In the genomic region with DNA sequence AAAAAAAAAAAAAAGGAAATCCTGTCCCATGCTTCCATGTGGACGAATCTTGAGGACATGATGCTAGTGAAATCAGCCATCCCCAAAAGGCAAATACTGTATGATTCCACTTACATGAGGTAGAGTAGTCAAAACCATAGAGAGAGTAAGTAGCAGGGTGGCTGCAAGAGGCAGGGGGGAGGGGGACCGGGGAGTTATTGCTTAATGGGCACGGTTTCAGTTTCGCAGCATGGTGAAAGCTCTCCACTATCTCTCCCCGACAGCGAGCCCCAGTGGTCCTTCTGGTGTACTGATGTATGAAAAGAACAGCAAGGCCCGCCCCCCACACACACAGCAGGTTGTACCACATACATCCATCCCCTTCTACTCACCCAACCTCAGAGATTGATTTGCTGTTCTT, we compare ENCODE assay signal across 8 cellular contexts. TPM values are rescaled to one million over a fixed set of nuclear protein-coding genes. Genes with fewer than 3 reads are reported as not detected.
A peak's percentile ranks its signal among the peaks of the same experiment; 100 is the strongest.
DNase-seq lines count a peak whose midpoint lies in the region; TF ChIP-seq lines count a peak whose summit lies in the region.

No MANE protein-coding gene starts in this region.

- no peaks in the 10 kb centered on the region for H3K36me3 Mint-ChIP-seq in Calu3 (ENCODE audit: insufficient read depth, unreplicated experiment)

- intact Hi-C loops in transverse colon (cut with DNase I; ENCODE audit: low total_unique reads), result no loop called here
- intact Hi-C loops in Calu3 (cut with micrococcal nuclease; ENCODE audit: unreplicated experiment), result no loop called here

- H3K27ac ChIP-seq in HEK293 (ENCODE audit: extremely low read depth, low read depth, low read length) (no peak overlapping the region), neutrophil (peak overlapping the region; percentile 76), transverse colon (no peak overlapping the region)

- POLR2A ChIA-PET in HEK293 (lab: Yijun Ruan, JAX), result no interaction called here

- H3K4me3 ChIP-seq in HEK293 (ENCODE audit: low read depth, low read length) (no peak overlapping the region), neutrophil (ENCODE audit: low read depth in 1 of 2, low read length in 1 of 2) (peak overlapping the region; percentile 27 to 44), transverse colon (no peak overlapping the region)

- H3K27me3 ChIP-seq in neutrophil (no peaks in the 10 kb centered on the region), transverse colon (no peaks in the 10 kb centered on the region)

- TF ChIP-seq CTCF in GM12874 (IDR thresholded peaks at IDR 0.05; ENCODE audit: insufficient read depth, low read depth, low read length) (peak; percentile 81), HEK293 (tag by site-specific recombination; IDR thresholded peaks at IDR 0.05) (no peak), neutrophil (IDR thresholded peaks at IDR 0.05) (peak; percentile 88), transverse colon (IDR thresholded peaks at IDR 0.05) (peak in 3 of 5 experiments; percentile 18 to 42 (median 26)), Calu3 (IDR thresholded peaks at IDR 0.05; ENCODE audit: unreplicated experiment) (no peak)

- H3K9me3 ChIP-seq in HEK293 (ENCODE audit: control insufficient read depth, insufficient read depth, low read depth, low read length) (no peaks in the 10 kb centered on the region), neutrophil (no peaks in the 10 kb centered on the region), transverse colon (no peaks in the 10 kb centered on the region)

- no peak overlapping the region for H3K27ac Mint-ChIP-seq in Calu3 (ENCODE audit: unreplicated experiment)

- no peaks in the 10 kb centered on the region for H3K4me1 ChIP-seq in HEK293 (ENCODE audit: control insufficient read depth, insufficient read depth, low read length)
- peaks cover 11% of the 10 kb centered on the region in 2 experiments for H3K4me1 ChIP-seq in neutrophil (ENCODE audit: control insufficient read depth in 1 of 2, insufficient read depth in 1 of 2, low read depth in 1 of 2, low read length in 1 of 2)
- no peaks in the 10 kb centered on the region for H3K4me1 ChIP-seq in transverse colon

- H3K9me3 Mint-ChIP-seq in Calu3 (ENCODE audit: low read depth, unreplicated experiment), result no peaks in the 10 kb centered on the region

- TF ChIP-seq POLR2A in transverse colon (IDR thresholded peaks at IDR 0.05), result no peak

- H3K36me3 ChIP-seq in HEK293 (ENCODE audit: control insufficient read depth in 2 of 2, insufficient read depth in 1 of 2, low read length in 2 of 2) (peaks cover 0 to 6% of the 10 kb centered on the region in 2 experiments; a peak in 1 of 3 replicates), neutrophil (peaks cover 40% of the 10 kb centered on the region), transverse colon (peaks cover 0 to 9% (median 3%) of the 10 kb centered on the region in 4 donors)

- H3K4me1 Mint-ChIP-seq in Calu3 (ENCODE audit: low read depth, unreplicated experiment), result no peaks in the 10 kb centered on the region

- in situ Hi-C loops in transverse colon (cut with MboI; ENCODE audit: low pct_ligation_motif_present in 1 of 4, low pct_unique_long_range_greater_than_20kb in 1 of 4, low sequenced_read_pairs in 3 of 4), result no loop called here

- TF ChIP-seq EP300 in transverse colon (IDR thresholded peaks at IDR 0.05; ENCODE audit: low read depth), result no peak

- peak; percentile 46 for DNase-seq in NCI-H128 (lab: John Stamatoyannopoulos, UW; ENCODE audit: unreplicated experiment)
- peak; percentile 40 to 42 for DNase-seq in activated CD4-positive, alpha-beta T cell treated with anti-CD3 and anti-CD28 coated beads for 24 hours (ENCODE audit: low read depth in 2 of 2)
- peak; percentile 22 for DNase-seq in effector CD4-positive, alpha-beta T cell
- DNase-seq in transverse colon, result peak; percentile 77
- DNase-seq in Calu3, result no peak

- BruUV-seq in Calu3 (replicated peaks; lab: Mats Ljungman, UMichigan), result no TSS peak

- no peak overlapping the region for H3K4me3 Mint-ChIP-seq in Calu3 (ENCODE audit: low read depth, unreplicated experiment)

- CTCF ChIA-PET in HEK293 (lab: Yijun Ruan, JAX) (no interaction called here), Calu3 (lab: Charles Lee) (no interaction called here)

- 44 to 48% methylated on average over 6 to 7 of the region's 7 CpGs for WGBS in transverse colon (ENCODE audit: low coverage in 1 of 2), 2 donors

- no peaks in the 10 kb centered on the region for H3K27me3 Mint-ChIP-seq in Calu3 (ENCODE audit: unreplicated experiment)

TF ChIP-seq in HEK293, 187 proteins besides CTCF, POLR2A, EP300 and RAD21:
- TF ChIP-seq, protein P1, sequence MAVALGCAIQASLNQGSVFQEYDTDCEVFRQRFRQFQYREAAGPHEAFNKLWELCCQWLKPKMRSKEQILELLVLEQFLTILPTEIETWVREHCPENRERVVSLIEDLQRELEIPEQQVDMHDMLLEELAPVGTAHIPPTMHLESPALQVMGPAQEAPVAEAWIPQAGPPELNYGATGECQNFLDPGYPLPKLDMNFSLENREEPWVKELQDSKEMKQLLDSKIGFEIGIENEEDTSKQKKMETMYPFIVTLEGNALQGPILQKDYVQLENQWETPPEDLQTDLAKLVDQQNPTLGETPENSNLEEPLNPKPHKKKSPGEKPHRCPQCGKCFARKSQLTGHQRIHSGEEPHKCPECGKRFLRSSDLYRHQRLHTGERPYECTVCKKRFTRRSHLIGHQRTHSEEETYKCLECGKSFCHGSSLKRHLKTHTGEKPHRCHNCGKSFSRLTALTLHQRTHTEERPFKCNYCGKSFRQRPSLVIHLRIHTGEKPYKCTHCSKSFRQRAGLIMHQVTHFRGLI (tag by site-specific recombination; IDR thresholded peaks at IDR 0.05), result no peak
- peak; percentile 72 for TF ChIP-seq ZIC2 (tag by site-specific recombination; IDR thresholded peaks at IDR 0.05)
- peak; percentile 24; the same call in 1 of the 2 replicates for TF ChIP-seq ZNF266 (tag by site-specific recombination; IDR thresholded peaks at IDR 0.05; ENCODE audit: low read depth)
- TF ChIP-seq, protein P2, sequence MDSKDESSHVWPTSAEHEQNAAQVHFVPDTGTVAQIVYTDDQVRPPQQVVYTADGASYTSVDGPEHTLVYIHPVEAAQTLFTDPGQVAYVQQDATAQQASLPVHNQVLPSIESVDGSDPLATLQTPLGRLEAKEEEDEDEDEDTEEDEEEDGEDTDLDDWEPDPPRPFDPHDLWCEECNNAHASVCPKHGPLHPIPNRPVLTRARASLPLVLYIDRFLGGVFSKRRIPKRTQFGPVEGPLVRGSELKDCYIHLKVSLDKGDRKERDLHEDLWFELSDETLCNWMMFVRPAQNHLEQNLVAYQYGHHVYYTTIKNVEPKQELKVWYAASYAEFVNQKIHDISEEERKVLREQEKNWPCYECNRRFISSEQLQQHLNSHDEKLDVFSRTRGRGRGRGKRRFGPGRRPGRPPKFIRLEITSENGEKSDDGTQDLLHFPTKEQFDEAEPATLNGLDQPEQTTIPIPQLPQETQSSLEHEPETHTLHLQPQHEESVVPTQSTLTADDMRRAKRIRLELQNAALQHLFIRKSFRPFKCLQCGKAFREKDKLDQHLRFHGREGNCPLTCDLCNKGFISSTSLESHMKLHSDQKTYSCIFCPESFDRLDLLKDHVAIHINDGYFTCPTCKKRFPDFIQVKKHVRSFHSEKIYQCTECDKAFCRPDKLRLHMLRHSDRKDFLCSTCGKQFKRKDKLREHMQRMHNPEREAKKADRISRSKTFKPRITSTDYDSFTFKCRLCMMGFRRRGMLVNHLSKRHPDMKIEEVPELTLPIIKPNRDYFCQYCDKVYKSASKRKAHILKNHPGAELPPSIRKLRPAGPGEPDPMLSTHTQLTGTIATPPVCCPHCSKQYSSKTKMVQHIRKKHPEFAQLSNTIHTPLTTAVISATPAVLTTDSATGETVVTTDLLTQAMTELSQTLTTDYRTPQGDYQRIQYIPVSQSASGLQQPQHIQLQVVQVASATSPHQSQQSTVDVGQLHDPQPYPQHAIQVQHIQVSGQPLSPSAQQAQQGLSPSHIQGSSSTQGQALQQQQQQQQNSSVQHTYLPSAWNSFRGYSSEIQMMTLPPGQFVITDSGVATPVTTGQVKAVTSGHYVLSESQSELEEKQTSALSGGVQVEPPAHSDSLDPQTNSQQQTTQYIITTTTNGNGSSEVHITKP (tag by site-specific recombination; IDR thresholded peaks at IDR 0.05), result peak; percentile 47; the same call in 1 of the 2 replicates
- TF ChIP-seq ZNF391 (tag by site-specific recombination; IDR thresholded peaks at IDR 0.05; ENCODE audit: borderline replicate concordance, low read depth), result no peak
- TF ChIP-seq, protein P3, sequence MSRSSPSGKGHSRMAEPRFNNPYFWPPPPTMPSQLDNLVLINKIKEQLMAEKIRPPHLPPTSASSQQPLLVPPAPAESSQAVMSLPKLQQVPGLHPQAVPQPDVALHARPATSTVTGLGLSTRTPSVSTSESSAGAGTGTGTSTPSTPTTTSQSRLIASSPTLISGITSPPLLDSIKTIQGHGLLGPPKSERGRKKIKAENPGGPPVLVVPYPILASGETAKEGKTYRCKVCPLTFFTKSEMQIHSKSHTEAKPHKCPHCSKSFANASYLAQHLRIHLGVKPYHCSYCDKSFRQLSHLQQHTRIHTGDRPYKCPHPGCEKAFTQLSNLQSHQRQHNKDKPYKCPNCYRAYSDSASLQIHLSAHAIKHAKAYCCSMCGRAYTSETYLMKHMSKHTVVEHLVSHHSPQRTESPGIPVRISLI (tag by site-specific recombination; IDR thresholded peaks at IDR 0.05), result no peak
- 0 out of 2 replicates have a peak, but pooled peaks have one; percentile 14 for TF ChIP-seq ZNF341 (tag by site-specific recombination; IDR thresholded peaks at IDR 0.05; ENCODE audit: low read depth)
- TF ChIP-seq MZF1 (tag by site-specific recombination; IDR thresholded peaks at IDR 0.05; ENCODE audit: borderline replicate concordance), result peak; percentile 53; the same call in 1 of the 2 replicates
- TF ChIP-seq ZNF76 (tag by site-specific recombination; IDR thresholded peaks at IDR 0.05; ENCODE audit: borderline replicate concordance, low read depth), result no peak
- peak; percentile 48 for TF ChIP-seq ZNF654 (tag by site-specific recombination; IDR thresholded peaks at IDR 0.05; ENCODE audit: low read depth)

RNA-seq across cellular contexts. Expression of a gene that starts 32.8 kb away (rescaled TPM):
- total RNA-seq in transverse colon (10 to 100 TPM; 12.4 to 18.3 (median 15.6) TPM), Calu3 (2022) (11.7 and 12.0 TPM in 2 replicates)

RNA-seq across cellular contexts. Expression of a gene that starts 58.9 kb away (rescaled TPM):
- total RNA-seq in transverse colon (10 to 100 TPM in 3 of 4 donors, 1 to 10 TPM in 1; 3.6 to 21.3 (median 16.5) TPM), Calu3 (2022) (81.2 and 90.6 TPM in 2 replicates)

Comparison
In these comparisons a context has a peak if more than half of its experiments do, and no peak if none do; other contexts are left out.
1. CTCF ChIP-seq: peak in GM12874 (single experiment), neutrophil (single experiment) and transverse colon (3 of 5); none in HEK293 (single experiment) and Calu3 (single experiment).
2. H3K4me3 ChIP-seq: peak in neutrophil (2 of 2); none in HEK293 (single experiment) and transverse colon (0 of 4).